ENCODE assay signal across 8 cellular contexts in genomic region chr3:32780735-32781210, GRCh38. TPM values are rescaled to one million over a fixed set of nuclear protein-coding genes. Genes with fewer than 3 reads are reported as not detected.
DNase-seq lines count a peak whose midpoint lies in the region; ATAC-seq, FAIRE-seq and TF ChIP-seq lines count a peak whose summit lies in the region.

No MANE protein-coding gene starts in this region.

- H4K20me1 ChIP-seq in GM12878 (ENCODE audit: control insufficient read depth, insufficient read depth) = no peaks in the 10 kb centered on the region

- peak; percentile 3 to 7 for ATAC-seq in activated T-cell treated with anti-CD3 and anti-CD28 coated beads, Interleukin-2, amount 50 U/mL, for 72 hours (replicated peaks in 1 of 2)
- ATAC-seq in HG02678 (IDR thresholded peaks at IDR 0.05; ENCODE audit: unreplicated experiment) (peak; percentile 39), GM12878 (peak; percentile 50)

- POLR2A ChIA-PET in GM12878 (lab: Charles Lee) = no interaction called here

- no peaks in the 10 kb centered on the region for H3K4me1 ChIP-seq in GM12878 (ENCODE audit: control insufficient read depth, insufficient read depth, low read length)

- H3K9me3 ChIP-seq in GM12878 (replicated peaks; ENCODE audit: control insufficient read depth, insufficient read depth, low read length) = no peaks in the 10 kb centered on the region
- H3K9me3 ChIP-seq in iPS-18c (ENCODE audit: control insufficient read depth, insufficient read depth, low read length) = no peaks in the 10 kb centered on the region

- peak overlapping the region; percentile 100 for H3K4me2 ChIP-seq in GM12878 (ENCODE audit: control insufficient read depth, insufficient read depth)

- H3K27ac Mint-ChIP-seq in activated T-cell treated with anti-CD3 and anti-CD28 coated beads, Interleukin-2, amount 50 U/mL, for 72 hours = no peak overlapping the region

- H3K4me3 ChIP-seq in GM12878 (peak overlapping the region; percentile 66), iPS-18c (ENCODE audit: insufficient read depth, low read depth, low read length) (peak overlapping the region; percentile 66), skin epidermis (peak overlapping the region; percentile 33 to 50 (median 42))

- peaks cover 0 to 2% of the 10 kb centered on the region in 2 donors for H3K36me3 Mint-ChIP-seq in activated T-cell treated with anti-CD3 and anti-CD28 coated beads, Interleukin-2, amount 50 U/mL, for 72 hours (ENCODE audit: insufficient read depth in 2 of 2)

- FAIRE-seq in GM12878 (lab: Jason Lieb, UNC) = no peak

- peak overlapping the region; percentile 54; the same call in 1 of the 2 replicates for H3K9ac ChIP-seq in GM12878 (ENCODE audit: control insufficient read depth, insufficient read depth, low read length)

- peak in 1 of 3 experiments; percentile 16; a peak in 2 of 6 replicates for TF ChIP-seq CTCF in GM12878 (IDR thresholded peaks at IDR 0.05 in 2 of 3, conservative IDR thresholded peaks at IDR 0.05 in 1 of 3; ENCODE audit: control insufficient read depth in 2 of 3, extremely low read depth in 1 of 3, insufficient read depth in 1 of 3, low read depth in 3 of 3, low read length in 3 of 3)

- intact Hi-C loops in GM12878 (cut with micrococcal nuclease; ENCODE audit: unreplicated experiment) = loop anchor here (1.0 to 10.0 kb wide), 2 partner anchors 122 to 266 kb away; no protein-coding TSS in a partner anchor

- CTCF ChIA-PET in GM12878 (lab: Yijun Ruan, JAX) = interaction anchor here (0.6 to 2.4 kb wide), 13 partner anchors 11 to 669 kb away, joined by 3 to 13 read pairs (median 3); no protein-coding TSS in a partner anchor

- RAD21 ChIA-PET in GM12878 (lab: Charles Lee; ENCODE audit: unreplicated experiment) = interaction anchor here (0.9 to 1.6 kb wide), 4 partner anchors 44 to 273 kb away, joined by 3 to 6 read pairs (median 4); no protein-coding TSS in a partner anchor

- no peaks in the 10 kb centered on the region for H3K9me3 Mint-ChIP-seq in activated T-cell treated with anti-CD3 and anti-CD28 coated beads, Interleukin-2, amount 50 U/mL, for 72 hours

- peak overlapping the region; percentile 93 to 94 for H3K4me3 Mint-ChIP-seq in activated T-cell treated with anti-CD3 and anti-CD28 coated beads, Interleukin-2, amount 50 U/mL, for 72 hours

- no peaks in the 10 kb centered on the region for H3K79me2 ChIP-seq in GM12878 (ENCODE audit: control insufficient read depth, insufficient read depth, low read length)

- 10% methylated on average over 36 of the region's 36 CpGs for WGBS in GM12878 (ENCODE audit: insufficient coverage, insufficient replicate concordance, low lambda C conversion rate, missing lambda C conversion rate)

- TF ChIP-seq RAD21 in GM12878 (IDR thresholded peaks at IDR 0.05; ENCODE audit: insufficient read depth, low read depth, low read length) = no peak

- no peaks in the 10 kb centered on the region; a peak in 2 of 4 replicates for H3K36me3 ChIP-seq in GM12878 (ENCODE audit: control insufficient read depth in 2 of 2, insufficient read depth in 2 of 2, low read length in 1 of 2)

- no peak overlapping the region for H3K27ac ChIP-seq in GM12878 (ENCODE audit: control insufficient read depth, insufficient read depth)
- peak overlapping the region in 2 of 21 experiments; percentile 10 to 28 for H3K27ac ChIP-seq in skin epidermis

- SMC1A ChIA-PET in GM12878 (lab: Charles Lee; ENCODE audit: uncharacterized antibody, unreplicated experiment) = interaction anchor here (0.7 to 1.4 kb wide), 5 partner anchors 9 to 324 kb away, joined by 3 to 4 read pairs (median 3); no protein-coding TSS in a partner anchor

- peaks cover 18% of the 10 kb centered on the region for H3K27me3 Mint-ChIP-seq in activated T-cell treated with anti-CD3 and anti-CD28 coated beads, Interleukin-2, amount 50 U/mL, for 72 hours (ENCODE audit: low read depth)

- no peak for TF ChIP-seq POLR2A in GM12878 (IDR thresholded peaks at IDR 0.05; ENCODE audit: low read depth, low read length)

- H2AFZ ChIP-seq in GM12878 (ENCODE audit: control insufficient read depth, low read depth, low read length) = peak overlapping the region; percentile 90

- no peak for TF ChIP-seq EP300 in GM12878 (IDR thresholded peaks at IDR 0.05; ENCODE audit: borderline replicate concordance in 1 of 2, control insufficient read depth in 1 of 2, low read depth in 2 of 2, low read length in 2 of 2)

- H3K27me3 ChIP-seq in GM12878 (replicated peaks in 1 of 2; ENCODE audit: control insufficient read depth in 2 of 2, insufficient read depth in 2 of 2, low read length in 1 of 2) = no peaks in the 10 kb centered on the region

- peaks cover 16% of the 10 kb centered on the region for H3K4me1 Mint-ChIP-seq in activated T-cell treated with anti-CD3 and anti-CD28 coated beads, Interleukin-2, amount 50 U/mL, for 72 hours (ENCODE audit: low read depth)

- in situ Hi-C loops in GM12878 (cut with MboI) = no loop called here

- peak in 1 of 2 donors; percentile 4 for DNase-seq in activated T-cell treated with anti-CD3 and anti-CD28 coated beads, Interleukin-2, amount 50 U/mL, for 72 hours
- DNase-seq in activated T-cell treated with anti-CD3 and anti-CD28 coated beads, Interleukin-2, amount 50 U/mL, for 48 hours = no peak
- peak; percentile 18 for DNase-seq in NCI-H460 (ENCODE audit: extremely low read depth, low read depth)
- no peak for DNase-seq in GM12878 (ENCODE audit: low read depth, low spot score)
- no peak for DNase-seq in NK-92 (lab: John Stamatoyannopoulos, UW; ENCODE audit: unreplicated experiment)

- no TSS peak for BruUV-seq in GM12878 (replicated peaks; lab: Mats Ljungman, UMichigan)

TF ChIP-seq in GM12878, 131 proteins besides CTCF, POLR2A, EP300 and RAD21:
- TF ChIP-seq PAX8 (IDR thresholded peaks at IDR 0.05) (no peak), ZNF622 (IDR thresholded peaks at IDR 0.05) (no peak), STAT3 (IDR thresholded peaks at IDR 0.05; ENCODE audit: low read depth, low read length) (no peak), TCF12 (IDR thresholded peaks at IDR 0.05; ENCODE audit: low read depth, low read length) (no peak), ATF7 (IDR thresholded peaks at IDR 0.05; ENCODE audit: low read depth) (no peak), CREB1 (IDR thresholded peaks at IDR 0.05; ENCODE audit: low read depth) (no peak), POU2F2 (IDR thresholded peaks at IDR 0.05; ENCODE audit: borderline replicate concordance, low read depth, low read length) (no peak), STAT1 (conservative IDR thresholded peaks at IDR 0.05) (no peak), EZH2 (IDR thresholded peaks at IDR 0.05; ENCODE audit: borderline replicate concordance, control insufficient read depth, low read depth, low read length) (no peak), HDAC6 (IDR thresholded peaks at IDR 0.05; ENCODE audit: unreplicated experiment) (no peak), POLR2AphosphoS2 (IDR thresholded peaks at IDR 0.05; ENCODE audit: low read depth, low read length) (no peak), FOXM1 (IDR thresholded peaks at IDR 0.05; ENCODE audit: low read depth, low read length) (no peak)

RNA-seq across cellular contexts. Expression of gene TRIM71, which starts 37.0 kb away (rescaled TPM):
- total RNA-seq in activated T-cell treated with anti-CD3 and anti-CD28 coated beads, Interleukin-2, amount 50 U/mL, for 72 hours = under 1 TPM; 0.02 to 0.07 TPM
- total RNA-seq in NCI-H460 (2014; rRNA removed; shearing (Covaris generic)) = not detected in 2 replicates
- polyA plus RNA-seq in NCI-H460 (2014; cell fraction: nucleus; rRNA removed) = not detected in 2 replicates
- total RNA-seq in GM12878 (2013; cell fraction: nucleolus; rRNA removed) = 0.10 and 0.12 TPM in 2 replicates
- total RNA-seq in GM12878 (2014; rRNA removed) (0.17 and 0.27 TPM in 2 replicates), GM12878 (2014; rRNA removed; fragmentation: Illumina TruSeq; extraction: Trizol) (0.18 and 0.27 TPM in 2 replicates), GM12878 (2021) (0.48 and 0.69 TPM in 2 replicates)
- polyA plus RNA-seq in GM12878 (2011; ENCODE audit: low read depth) = 0.05 TPM
- polyA plus RNA-seq in GM12878 (2011; rRNA removed) (1.8 and 1.9 TPM in 2 replicates), GM12878 (2014; fragmentation: Illumina TruSeq; extraction: Trizol) (0.16 and 0.24 TPM in 2 replicates), GM12878 (2014; fragmentation: Nextera tagmentation; extraction: Ambion mirVana) (under 1 TPM; 0.02 to 0.08 TPM), GM12878 (2014; rRNA removed) (0.14 and 0.16 TPM in 2 replicates), GM12878 (2016; fragmentation: Nextera tagmentation; extraction: Ambion mirVana) (under 1 TPM; 0.04 to 0.09 TPM)
- 1.2 and 1.3 TPM in 2 replicates for polyA plus RNA-seq in GM12878 (2011; cell fraction: cytosol; rRNA removed)
- 2.0 and 2.9 TPM in 2 replicates for polyA plus RNA-seq in GM12878 (2011; cell fraction: nucleus; rRNA removed)
- polyA plus RNA-seq in GM12878 (2012) = 0.03 TPM in 2 replicates
- 4.8 and 5.0 TPM in 2 replicates for polyA minus RNA-seq in GM12878 (2011; rRNA and poly(A)+ RNA removed)
- 2.7 and 2.8 TPM in 2 replicates for polyA minus RNA-seq in GM12878 (2011; cell fraction: cytosol; rRNA and poly(A)+ RNA removed)
- polyA minus RNA-seq in GM12878 (2011; cell fraction: nucleus; rRNA and poly(A)+ RNA removed) = 3.3 and 6.1 TPM in 2 replicates
